8 cellular contexts compared by ENCODE assay signal in genomic region chr1:75134939-75135828, GRCh38.
DNase-seq lines count a peak whose midpoint lies in the region.

No MANE protein-coding gene starts in this region.

- H3K36me3 Mint-ChIP-seq in T-helper 2 cell treated with Interferon-gamma antibody and Interleukin-4, amounts not matched to agents 5 μg/mL and 100 μg/mL, for 36 hours (ENCODE audit: low read depth): no peaks in the 10 kb centered on the region
- H3K36me3 Mint-ChIP-seq in stimulated activated naive CD8-positive, alpha-beta T cell treated with anti-CD3 and anti-CD28 coated beads, Interleukin-15, Interleukin-2, amounts not matched to agents 100 ng/mL and 50 ng/mL, for 24 hours (ENCODE audit: low read depth): no peaks in the 10 kb centered on the region

- H3K4me1 ChIP-seq in iPS DF 6.9 (ENCODE audit: control insufficient read depth, insufficient read depth, low read length): peaks cover 4% of the 10 kb centered on the region; the same call in 1 of the 2 replicates

- no CpG with 5 or more reads among the region's 58 CpGs for WGBS in iPS DF 6.9 (ENCODE audit: insufficient coverage, insufficient read length)

- peak overlapping the region; percentile 78 for H3K4me3 Mint-ChIP-seq in T-helper 2 cell treated with Interferon-gamma antibody and Interleukin-4, amounts not matched to agents 5 μg/mL and 100 μg/mL, for 36 hours
- H3K4me3 Mint-ChIP-seq in stimulated activated naive CD8-positive, alpha-beta T cell treated with anti-CD3 and anti-CD28 coated beads, Interleukin-15, Interleukin-2, amounts not matched to agents 100 ng/mL and 50 ng/mL, for 24 hours: peak overlapping the region; percentile 76

- no peak overlapping the region for H3K27ac ChIP-seq in iPS DF 6.9 (ENCODE audit: low read length)

- peak; percentile 48 for DNase-seq in NCI-H82 (lab: John Stamatoyannopoulos, UW)
- no peak for DNase-seq in NCI-H82 treated with DMSO at 0.1 percent for 48 hours (lab: John Stamatoyannopoulos, UW; ENCODE audit: unreplicated experiment)
- DNase-seq in T-helper 2 cell treated with Interferon-gamma antibody and Interleukin-4, amounts not matched to agents 5 μg/mL and 100 μg/mL, for 36 hours (ENCODE audit: low spot score): no peak
- no peak for DNase-seq in iPS DF 6.9 (ENCODE audit: low read depth, low spot score)
- no peak for DNase-seq in globus pallidus (ENCODE audit: low spot score)
- no peak for DNase-seq in GM19238 (ENCODE audit: insufficient read length, low spot score)
- DNase-seq in SIG-M5 (lab: John Stamatoyannopoulos, UW): no peak

- peak overlapping the region; percentile 20; the same call in 1 of the 2 replicates for H3K4me3 ChIP-seq in iPS DF 6.9 (ENCODE audit: low read length)

- peaks cover 56% of the 10 kb centered on the region for H3K27me3 ChIP-seq in iPS DF 6.9 (ENCODE audit: control insufficient read depth, insufficient read depth, low read length)

- H3K36me3 ChIP-seq in iPS DF 6.9 (ENCODE audit: control insufficient read depth, insufficient read depth, low read length): no peaks in the 10 kb centered on the region

- H3K4me1 Mint-ChIP-seq in T-helper 2 cell treated with Interferon-gamma antibody and Interleukin-4, amounts not matched to agents 5 μg/mL and 100 μg/mL, for 36 hours (ENCODE audit: low read depth): peaks cover 9% of the 10 kb centered on the region
- peaks cover 13% of the 10 kb centered on the region for H3K4me1 Mint-ChIP-seq in stimulated activated naive CD8-positive, alpha-beta T cell treated with anti-CD3 and anti-CD28 coated beads, Interleukin-15, Interleukin-2, amounts not matched to agents 100 ng/mL and 50 ng/mL, for 24 hours (ENCODE audit: low read depth)

- H3K27me3 Mint-ChIP-seq in T-helper 2 cell treated with Interferon-gamma antibody and Interleukin-4, amounts not matched to agents 5 μg/mL and 100 μg/mL, for 36 hours (ENCODE audit: low read depth): peaks cover 82% of the 10 kb centered on the region
- H3K27me3 Mint-ChIP-seq in stimulated activated naive CD8-positive, alpha-beta T cell treated with anti-CD3 and anti-CD28 coated beads, Interleukin-15, Interleukin-2, amounts not matched to agents 100 ng/mL and 50 ng/mL, for 24 hours: peaks cover 92% of the 10 kb centered on the region

- no peaks in the 10 kb centered on the region for H3K9me3 ChIP-seq in iPS DF 6.9 (ENCODE audit: control insufficient read depth, insufficient read depth, low read length)

- no peaks in the 10 kb centered on the region for H3K9me3 Mint-ChIP-seq in T-helper 2 cell treated with Interferon-gamma antibody and Interleukin-4, amounts not matched to agents 5 μg/mL and 100 μg/mL, for 36 hours
- no peaks in the 10 kb centered on the region for H3K9me3 Mint-ChIP-seq in stimulated activated naive CD8-positive, alpha-beta T cell treated with anti-CD3 and anti-CD28 coated beads, Interleukin-15, Interleukin-2, amounts not matched to agents 100 ng/mL and 50 ng/mL, for 24 hours

- no peak overlapping the region for H3K27ac Mint-ChIP-seq in T-helper 2 cell treated with Interferon-gamma antibody and Interleukin-4, amounts not matched to agents 5 μg/mL and 100 μg/mL, for 36 hours
- no peak overlapping the region for H3K27ac Mint-ChIP-seq in stimulated activated naive CD8-positive, alpha-beta T cell treated with anti-CD3 and anti-CD28 coated beads, Interleukin-15, Interleukin-2, amounts not matched to agents 100 ng/mL and 50 ng/mL, for 24 hours
